In the genomic region with DNA sequence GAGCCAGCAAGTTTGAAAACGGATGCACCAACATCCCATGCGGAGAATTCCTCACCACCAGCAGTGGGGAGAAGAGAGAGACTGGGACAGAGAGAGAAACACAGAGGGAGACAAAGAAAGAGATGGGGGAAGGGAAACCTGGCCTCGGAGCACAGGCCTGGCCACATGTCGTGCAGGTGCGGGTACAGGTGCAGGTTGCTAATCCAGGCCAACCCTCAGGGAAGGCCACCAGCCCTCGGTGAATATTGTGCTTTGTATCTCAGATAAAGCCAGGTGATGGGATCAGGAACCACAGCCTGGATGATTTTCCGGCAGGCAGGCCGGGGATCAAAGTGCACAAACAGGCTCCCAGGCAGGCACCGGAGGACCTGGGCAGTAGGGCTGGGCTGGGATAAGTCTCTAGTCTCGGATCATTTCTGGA, we compare ENCODE assay signal across 11 cellular contexts. TPM values are rescaled to one million over a fixed set of nuclear protein-coding genes. Genes with fewer than 3 reads are reported as not detected.
A peak's percentile ranks its signal among the peaks of the same experiment; 100 is the strongest.
DNase-seq lines count a peak whose midpoint lies in the region; ATAC-seq and TF ChIP-seq lines count a peak whose summit lies in the region.
"Had no signal": no experiment of that assay in that cellular context is flagged by ENCODE, and none has a peak within 500 bp of the region (broad histone marks: within the 10 kb centered on the region; RNA-seq: fewer than 3 reads in every experiment).

No MANE protein-coding gene starts in this region.

- TF ChIP-seq CTCF in smooth muscle cell (IDR thresholded peaks at IDR 0.05; ENCODE audit: borderline replicate concordance, insufficient read depth, poor library complexity, severe bottlenecking), result no peak
- TF ChIP-seq CTCF in GM13976 (IDR thresholded peaks at IDR 0.05; ENCODE audit: borderline replicate concordance, control extremely low read depth, extremely low read depth, insufficient read depth, missing control alignments), result no peak

- peak overlapping the region; percentile 26 for H3K4me2 ChIP-seq in smooth muscle cell

- peaks cover 7% of the 10 kb centered on the region for H3K36me3 ChIP-seq in adipocyte (ENCODE audit: control insufficient read depth, insufficient read depth, low read length, severe bottlenecking)
- no peaks in the 10 kb centered on the region for H3K36me3 ChIP-seq in smooth muscle cell (ENCODE audit: low read depth)
- H3K36me3 ChIP-seq: upper lobe of right lung had no signal

- peaks cover 3% of the 10 kb centered on the region for H3F3A ChIP-seq in smooth muscle cell (ENCODE audit: low read depth)

- H3K9me3 ChIP-seq in adipocyte (ENCODE audit: control insufficient read depth, low read length), result no peaks in the 10 kb centered on the region
- no peaks in the 10 kb centered on the region for H3K9me3 ChIP-seq in smooth muscle cell (replicated peaks; ENCODE audit: low read depth)
- H3K9me3 ChIP-seq: upper lobe of right lung had no signal

- H3K9ac ChIP-seq in adipocyte (ENCODE audit: low read length) (peak overlapping the region; percentile 21), smooth muscle cell (ENCODE audit: low read depth) (no peak overlapping the region)

- in situ Hi-C loops in GM13976 (cut with MboI; ENCODE audit: low sequenced_read_pairs, unreplicated experiment), result no loop called here

- H3K4me3 ChIP-seq in adipocyte (ENCODE audit: low read length), result no peak overlapping the region
- H3K4me3 ChIP-seq in smooth muscle cell, result no peak overlapping the region
- H3K4me3 ChIP-seq: upper lobe of right lung had no signal

- no peaks in the 10 kb centered on the region for H3K27me3 ChIP-seq in adipocyte (replicated peaks; ENCODE audit: control insufficient read depth, insufficient read depth, low read length)
- H3K27me3 ChIP-seq in smooth muscle cell (ENCODE audit: low read depth), result peaks cover 6% of the 10 kb centered on the region

- no peaks in the 10 kb centered on the region for H3K79me2 ChIP-seq in smooth muscle cell (ENCODE audit: low read depth)

- H3K4me1 ChIP-seq in adipocyte (ENCODE audit: control insufficient read depth, insufficient read depth, low read length) (peaks cover 6% of the 10 kb centered on the region), smooth muscle cell (ENCODE audit: low read depth) (peaks cover 39% of the 10 kb centered on the region)

- H3K27ac ChIP-seq in smooth muscle cell (ENCODE audit: low read depth), result no peak overlapping the region

- ATAC-seq in GM18502 (IDR thresholded peaks at IDR 0.05; ENCODE audit: poor library complexity, unreplicated experiment), result no peak

- WGBS in smooth muscle cell (ENCODE audit: low lambda C conversion rate), result 66% methylated on average over 10 of the region's 10 CpGs

- DNase-seq in HT-29 (ENCODE audit: low spot score) (peak; percentile 46), adipocyte (ENCODE audit: low read depth) (no peak), islet precursor cell (peak; percentile 55), smooth muscle cell (lab: John Stamatoyannopoulos, UW; ENCODE audit: unreplicated experiment) (no peak), GM13976 (ENCODE audit: low spot score) (no peak), T-helper 9 cell (no peak), NCI-H1694 (lab: John Stamatoyannopoulos, UW) (no peak)
- DNase-seq: Karpas-422; stimulated activated CD4-positive, alpha-beta T cell treated with anti-CD3 and anti-CD28 coated beads, Interleukin-4, amount 100 ng/mL, for 1 hour had no signal

- H2AFZ ChIP-seq in smooth muscle cell (ENCODE audit: low read depth), result no peak overlapping the region

- H4K20me1 ChIP-seq in smooth muscle cell (ENCODE audit: low read depth), result peaks cover 68% of the 10 kb centered on the region

RNA-seq across cellular contexts. Expression of a gene that starts 3.8 kb away (rescaled TPM):
- 1.3 and 1.4 TPM in 2 replicates for total RNA-seq in HT-29 (2014; rRNA removed; shearing (Covaris generic))
- 21.7 and 25.6 TPM in 2 replicates for total RNA-seq in smooth muscle cell
- 45.2 and 58.5 TPM in 2 replicates for polyA plus RNA-seq in smooth muscle cell

Comparison
In these comparisons a context has a peak if more than half of its experiments do, and no peak if none do; other contexts are left out.
1. DNase-seq: peak in HT-29 (single experiment) and islet precursor cell (single experiment); none in adipocyte (single experiment), smooth muscle cell (single experiment), GM13976 (single experiment), T-helper 9 cell (single experiment) and NCI-H1694 (single experiment).